1 cellular context compared by ENCODE assay signal in the genomic region with DNA sequence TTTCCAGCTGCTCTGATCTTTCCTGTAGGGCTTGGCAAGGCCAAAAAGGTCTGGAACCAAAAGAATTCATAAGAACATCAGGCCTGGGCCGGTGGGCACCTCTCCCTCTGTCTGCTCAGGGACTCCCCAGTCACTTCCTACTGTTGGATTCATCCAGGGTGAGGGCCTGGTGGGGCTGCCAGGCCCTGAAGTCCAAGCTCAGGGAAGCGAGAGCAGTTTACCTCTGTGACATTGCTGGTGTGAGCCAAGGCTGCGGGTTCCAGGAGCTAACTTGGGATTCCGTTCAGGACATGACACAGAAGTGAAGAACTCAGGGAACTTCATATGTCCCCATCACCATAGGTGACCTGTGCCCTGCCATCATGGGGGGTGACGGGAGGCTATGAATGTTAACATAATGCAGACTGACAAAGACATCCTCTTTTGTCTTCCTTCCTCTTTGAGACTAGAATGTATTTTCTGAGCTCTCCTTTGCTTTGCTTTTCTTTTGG.
TF ChIP-seq lines count a peak whose summit lies in the region.

No MANE protein-coding gene starts in this region.

TF ChIP-seq in WTC11, 78 proteins besides CTCF, POLR2A, EP300 and RAD21 (continued from another document):
- TF ChIP-seq ZBTB43 (CRISPR knock-in tag; IDR thresholded peaks at IDR 0.05): no peak
- TF ChIP-seq, protein P1, sequence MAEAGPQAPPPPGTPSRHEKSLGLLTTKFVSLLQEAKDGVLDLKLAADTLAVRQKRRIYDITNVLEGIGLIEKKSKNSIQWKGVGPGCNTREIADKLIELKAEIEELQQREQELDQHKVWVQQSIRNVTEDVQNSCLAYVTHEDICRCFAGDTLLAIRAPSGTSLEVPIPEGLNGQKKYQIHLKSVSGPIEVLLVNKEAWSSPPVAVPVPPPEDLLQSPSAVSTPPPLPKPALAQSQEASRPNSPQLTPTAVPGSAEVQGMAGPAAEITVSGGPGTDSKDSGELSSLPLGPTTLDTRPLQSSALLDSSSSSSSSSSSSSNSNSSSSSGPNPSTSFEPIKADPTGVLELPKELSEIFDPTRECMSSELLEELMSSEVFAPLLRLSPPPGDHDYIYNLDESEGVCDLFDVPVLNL (CRISPR knock-in tag; IDR thresholded peaks at IDR 0.05; ENCODE audit: borderline replicate concordance, low read depth): no peak
